2 cellular contexts compared by ENCODE assay signal in the genomic region with DNA sequence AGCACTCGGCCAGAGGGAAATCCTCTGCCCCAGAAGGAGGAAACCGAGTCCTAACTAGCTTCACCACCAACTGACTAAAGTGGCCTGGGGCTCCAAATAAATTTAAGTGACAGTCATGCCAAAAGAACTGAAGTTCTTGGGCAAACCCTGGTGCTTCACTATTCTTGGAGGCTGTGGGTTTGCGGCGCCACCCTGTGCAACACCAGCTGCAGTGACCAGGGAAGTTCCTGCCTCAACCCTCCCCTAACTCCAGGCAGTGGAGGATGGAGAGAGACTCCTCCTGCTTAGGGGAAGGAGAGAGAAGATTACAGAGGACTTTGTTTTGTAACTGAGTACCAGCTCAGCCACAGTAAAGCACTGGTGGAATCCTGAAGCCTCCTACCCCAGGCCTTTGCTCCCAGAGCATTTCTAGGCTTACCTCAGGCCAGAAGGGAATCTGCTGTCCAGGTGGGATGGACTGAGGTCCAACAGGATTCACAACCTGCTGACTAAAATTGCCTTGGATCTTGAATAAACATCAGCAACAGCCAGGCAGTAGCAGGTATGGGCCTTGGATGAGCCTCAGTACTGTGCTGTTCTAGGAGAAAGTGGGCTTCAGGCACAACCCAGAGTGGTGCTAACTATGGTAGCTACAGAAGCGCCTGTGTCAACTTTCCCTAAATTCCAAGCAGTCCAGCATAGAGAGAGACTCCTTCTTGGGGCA.
TF ChIP-seq lines count a peak whose summit lies in the region.

No MANE protein-coding gene starts in this region.

TF ChIP-seq in H1, 55 proteins besides CTCF, POLR2A, EP300 and RAD21:
- TF ChIP-seq BACH1 (IDR thresholded peaks at IDR 0.05; ENCODE audit: low read length), result no peak
- no peak for TF ChIP-seq SP4 (IDR thresholded peaks at IDR 0.05; ENCODE audit: low read length)
- no peak for TF ChIP-seq BCL11A (IDR thresholded peaks at IDR 0.05; ENCODE audit: low read depth in 2 of 2, low read length in 2 of 2)
- no peak for TF ChIP-seq NRF1 (IDR thresholded peaks at IDR 0.05; ENCODE audit: low read depth, low read length)
- no peak for TF ChIP-seq CTBP2 (IDR thresholded peaks at IDR 0.05; ENCODE audit: borderline replicate concordance, insufficient read depth, insufficient read length, low read length)
- no peak for TF ChIP-seq TBP (IDR thresholded peaks at IDR 0.05; ENCODE audit: low read depth, low read length)
- TF ChIP-seq, protein P1, sequence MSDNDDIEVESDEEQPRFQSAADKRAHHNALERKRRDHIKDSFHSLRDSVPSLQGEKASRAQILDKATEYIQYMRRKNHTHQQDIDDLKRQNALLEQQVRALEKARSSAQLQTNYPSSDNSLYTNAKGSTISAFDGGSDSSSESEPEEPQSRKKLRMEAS (IDR thresholded peaks at IDR 0.05), result no peak
- no peak for TF ChIP-seq YY1 (IDR thresholded peaks at IDR 0.05; ENCODE audit: low read depth, low read length)
- TF ChIP-seq HDAC2 (IDR thresholded peaks at IDR 0.05; ENCODE audit: borderline replicate concordance in 1 of 2, low read depth in 2 of 2, low read length in 2 of 2), result no peak
- no peak for TF ChIP-seq KDM4A (IDR thresholded peaks at IDR 0.05; ENCODE audit: low read depth, low read length, severe bottlenecking)
- TF ChIP-seq EGR1 (IDR thresholded peaks at IDR 0.05; ENCODE audit: borderline replicate concordance, low read depth, low read length), result no peak
- no peak for TF ChIP-seq RFX5 (IDR thresholded peaks at IDR 0.05; ENCODE audit: borderline replicate concordance, low read depth, low read length)
- no peak for TF ChIP-seq CHD1 (IDR thresholded peaks at IDR 0.05; ENCODE audit: low read depth, low read length)
- no peak for TF ChIP-seq SUZ12 (IDR thresholded peaks at IDR 0.05; ENCODE audit: low read length)

TF ChIP-seq in HEK293T, 16 proteins besides CTCF, POLR2A, EP300 and RAD21:
- TF ChIP-seq LEF1 (IDR thresholded peaks at IDR 0.05; ENCODE audit: borderline replicate concordance), result no peak
- TF ChIP-seq SP1 (IDR thresholded peaks at IDR 0.05), result no peak
- no peak for TF ChIP-seq ARNT (IDR thresholded peaks at IDR 0.05)
- TF ChIP-seq FOXK2 (IDR thresholded peaks at IDR 0.05), result no peak
- no peak for TF ChIP-seq ELF4 (IDR thresholded peaks at IDR 0.05)
- no peak for TF ChIP-seq FOXA1 (IDR thresholded peaks at IDR 0.05)
- no peak for TF ChIP-seq HDGF (IDR thresholded peaks at IDR 0.05; ENCODE audit: borderline replicate concordance)
- TF ChIP-seq L3MBTL2 (conservative IDR thresholded peaks at IDR 0.05), result no peak
- TF ChIP-seq NFRKB (IDR thresholded peaks at IDR 0.05), result no peak
- no peak for TF ChIP-seq SUZ12 (IDR thresholded peaks at IDR 0.05)
- TF ChIP-seq, protein P2, sequence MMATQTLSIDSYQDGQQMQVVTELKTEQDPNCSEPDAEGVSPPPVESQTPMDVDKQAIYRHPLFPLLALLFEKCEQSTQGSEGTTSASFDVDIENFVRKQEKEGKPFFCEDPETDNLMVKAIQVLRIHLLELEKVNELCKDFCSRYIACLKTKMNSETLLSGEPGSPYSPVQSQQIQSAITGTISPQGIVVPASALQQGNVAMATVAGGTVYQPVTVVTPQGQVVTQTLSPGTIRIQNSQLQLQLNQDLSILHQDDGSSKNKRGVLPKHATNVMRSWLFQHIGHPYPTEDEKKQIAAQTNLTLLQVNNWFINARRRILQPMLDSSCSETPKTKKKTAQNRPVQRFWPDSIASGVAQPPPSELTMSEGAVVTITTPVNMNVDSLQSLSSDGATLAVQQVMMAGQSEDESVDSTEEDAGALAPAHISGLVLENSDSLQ (IDR thresholded peaks at IDR 0.05), result no peak
